In genomic region chr14:74627071-74627470, GRCh38 we compare ENCODE assay signal across 24 cellular contexts. TPM values are rescaled to one million over a fixed set of nuclear protein-coding genes. Genes with fewer than 3 reads are reported as not detected.
DNase-seq lines count a peak whose midpoint lies in the region; ATAC-seq, FAIRE-seq and TF ChIP-seq lines count a peak whose summit lies in the region.
"Had no signal": no experiment of that assay in that cellular context is flagged by ENCODE, and none has a peak within 500 bp of the region (broad histone marks: within the 10 kb centered on the region; RNA-seq: fewer than 3 reads in every experiment).

No MANE protein-coding gene starts in this region.

- H3K4me3 ChIP-seq in GM12878 (no peak overlapping the region), upper lobe of right lung (no peak overlapping the region)
- H3K4me3 ChIP-seq: breast epithelium, coronary artery, MG63, PC-9, SJCRH30, tibial nerve had no signal

- TF ChIP-seq CTCF in GM12878 (IDR thresholded peaks at IDR 0.05 in 2 of 3, conservative IDR thresholded peaks at IDR 0.05 in 1 of 3; ENCODE audit: control insufficient read depth in 2 of 3, extremely low read depth in 1 of 3, insufficient read depth in 1 of 3, low read depth in 3 of 3, low read length in 3 of 3) (no peak), upper lobe of right lung (IDR thresholded peaks at IDR 0.05) (no peak)

- ATAC-seq in GM12878 = peak; percentile 40
- peak; percentile 40 for ATAC-seq in upper lobe of right lung
- ATAC-seq: right cardiac atrium; stimulated activated naive CD8-positive, alpha-beta T cell treated with anti-CD3 and anti-CD28 coated beads, Interleukin-15, amount 100 ng/mL, for 72 hours; WTC11 had no signal

- TF ChIP-seq EP300 in GM12878 (IDR thresholded peaks at IDR 0.05; ENCODE audit: borderline replicate concordance in 1 of 2, control insufficient read depth in 1 of 2, low read depth in 2 of 2, low read length in 2 of 2) = no peak

- no peaks in the 10 kb centered on the region for H3K9me3 ChIP-seq in GM12878 (replicated peaks; ENCODE audit: control insufficient read depth, insufficient read depth, low read length)
- H3K9me3 ChIP-seq in upper lobe of right lung = no peaks in the 10 kb centered on the region
- H3K9me3 ChIP-seq: breast epithelium, MG63, SJCRH30, tibial nerve had no signal

- H3K27me3 ChIP-seq in GM12878 (replicated peaks in 1 of 2; ENCODE audit: control insufficient read depth in 2 of 2, insufficient read depth in 2 of 2, low read length in 1 of 2) = no peaks in the 10 kb centered on the region
- no peaks in the 10 kb centered on the region for H3K27me3 ChIP-seq in upper lobe of right lung
- H3K27me3 ChIP-seq: breast epithelium, MG63, SJCRH30, tibial nerve had no signal

- TF ChIP-seq RAD21 in GM12878 (IDR thresholded peaks at IDR 0.05; ENCODE audit: insufficient read depth, low read depth, low read length) = no peak

- H2AFZ ChIP-seq in GM12878 (ENCODE audit: control insufficient read depth, low read depth, low read length) = no peak overlapping the region
- H2AFZ ChIP-seq: PC-9 had no signal

- H3K4me1 ChIP-seq in GM12878 (ENCODE audit: control insufficient read depth, insufficient read depth, low read length) (no peaks in the 10 kb centered on the region), upper lobe of right lung (no peaks in the 10 kb centered on the region)
- H3K4me1 ChIP-seq: breast epithelium had no signal

- POLR2A ChIA-PET in GM12878 (lab: Charles Lee) = no interaction called here

- H3K36me3 ChIP-seq in GM12878 (ENCODE audit: control insufficient read depth in 2 of 2, insufficient read depth in 2 of 2, low read length in 1 of 2) (no peaks in the 10 kb centered on the region), upper lobe of right lung (no peaks in the 10 kb centered on the region)
- H3K36me3 ChIP-seq: breast epithelium, MG63, SJCRH30, tibial nerve had no signal

- FAIRE-seq in GM12878 (lab: Jason Lieb, UNC) = no peak
- FAIRE-seq: H1 had no signal

- H3K27ac ChIP-seq in GM12878 (ENCODE audit: control insufficient read depth, insufficient read depth) = no peak overlapping the region
- H3K27ac ChIP-seq in upper lobe of right lung = no peak overlapping the region
- H3K27ac ChIP-seq: breast epithelium, coronary artery, PC-9, SJCRH30, tibial nerve had no signal

- H3K4me2 ChIP-seq in GM12878 (ENCODE audit: control insufficient read depth, insufficient read depth) = no peak overlapping the region; the same call in 1 of the 2 replicates
- H3K4me2 ChIP-seq: PC-9 had no signal

- peak; percentile 89 to 90 for DNase-seq in Kasumi-1 (lab: John Stamatoyannopoulos, UW)
- peak; percentile 7 for DNase-seq in SIG-M5 (lab: John Stamatoyannopoulos, UW)
- no peak for DNase-seq in GM12878 (ENCODE audit: low read depth, low spot score)
- no peak for DNase-seq in upper lobe of right lung
- no peak for DNase-seq in NCI-H1417 treated with DMSO at 0.1 percent for 48 hours (lab: John Stamatoyannopoulos, UW)
- no peak for DNase-seq in NCI-H82 (lab: John Stamatoyannopoulos, UW)
- DNase-seq in mucosa of gallbladder (ENCODE audit: low spot score) = no peak
- DNase-seq: activated CD4-positive, alpha-beta T cell treated with anti-CD3 and anti-CD28 coated beads, Interleukin-2, amount 50 U/mL, for 48 hours; activated gamma-delta T cell; COR-L47; DND-41; MG63; NCI-H1694; PC-9; right cardiac atrium; SJCRH30; stimulated activated CD4-positive, alpha-beta T cell treated with anti-CD3 and anti-CD28 coated beads, Interleukin-4, amount 100 ng/mL, for 4 hours; stimulated activated naive CD8-positive, alpha-beta T cell treated with anti-CD3 and anti-CD28 coated beads, Interleukin-15, amount 100 ng/mL, for 72 hours; T-helper 2 cell had no signal

- H4K20me1 ChIP-seq in GM12878 (ENCODE audit: control insufficient read depth, insufficient read depth) = no peaks in the 10 kb centered on the region

- H3K9ac ChIP-seq in GM12878 (ENCODE audit: control insufficient read depth, insufficient read depth, low read length) = no peak overlapping the region

- 4% methylated on average over 7 of the region's 8 CpGs for WGBS in GM12878 (ENCODE audit: insufficient coverage, insufficient replicate concordance, low lambda C conversion rate, missing lambda C conversion rate)

- CTCF ChIA-PET in GM12878 (lab: Yijun Ruan, JAX) = interaction anchor here (0.7 to 1.8 kb wide), 4 partner anchors 14 to 231 kb away, joined by 3 to 12 read pairs (median 4); no protein-coding TSS in a partner anchor

- no peak for TF ChIP-seq POLR2A in GM12878 (IDR thresholded peaks at IDR 0.05; ENCODE audit: low read depth, low read length)

- in situ Hi-C loops in GM12878 (cut with MboI) = no loop called here

- RAD21 ChIA-PET in GM12878 (lab: Charles Lee; ENCODE audit: unreplicated experiment) = no interaction called here

- no TSS peak for BruUV-seq in GM12878 (replicated peaks; lab: Mats Ljungman, UMichigan)

- no peaks in the 10 kb centered on the region for H3K79me2 ChIP-seq in GM12878 (ENCODE audit: control insufficient read depth, insufficient read depth, low read length)

- intact Hi-C loops in GM12878 (cut with micrococcal nuclease; ENCODE audit: unreplicated experiment) = no loop called here
- intact Hi-C loops in upper lobe of right lung (cut with DNase I) = no loop called here

- SMC1A ChIA-PET in GM12878 (lab: Charles Lee; ENCODE audit: uncharacterized antibody, unreplicated experiment) = interaction anchor here (0.5 to 1.3 kb wide), 2 partner anchors 8 to 127 kb away, joined by 3 to 5 read pairs; no protein-coding TSS in a partner anchor

TF ChIP-seq in GM12878, 131 proteins besides CTCF, POLR2A, EP300 and RAD21 (continues in another document):
- TF ChIP-seq RBBP5 (conservative IDR thresholded peaks at IDR 0.05) (no peak), HDAC2 (IDR thresholded peaks at IDR 0.05) (no peak), ELK1 (IDR thresholded peaks at IDR 0.05; ENCODE audit: low read depth, low read length) (no peak), PBX3 (IDR thresholded peaks at IDR 0.05; ENCODE audit: insufficient replicate concordance, low read depth, low read length) (no peak), CHD1 (IDR thresholded peaks at IDR 0.05; ENCODE audit: low read depth, low read length) (no peak), NR2C1 (IDR thresholded peaks at IDR 0.05) (no peak), BACH1 (IDR thresholded peaks at IDR 0.05; ENCODE audit: borderline replicate concordance) (no peak), SKIL (IDR thresholded peaks at IDR 0.05; ENCODE audit: low read depth, poor library complexity, severe bottlenecking) (no peak), CEBPB (IDR thresholded peaks at IDR 0.05; ENCODE audit: borderline replicate concordance in 1 of 2, low read depth in 2 of 2, low read length in 2 of 2) (no peak)

RNA-seq across cellular contexts. Expression of gene LTBP2, which starts 15.0 kb away (rescaled TPM):
- 0.86 and 0.95 TPM in 2 replicates for total RNA-seq in GM12878 (2013; cell fraction: nucleolus; rRNA removed)
- total RNA-seq in GM12878 (2014; rRNA removed) (0.06 and 0.16 TPM in 2 replicates), GM12878 (2014; rRNA removed; fragmentation: Illumina TruSeq; extraction: Trizol) (under 0.01 TPM in 1 of 2 replicates, not detected in the other), GM12878 (2021) (0.10 and 0.16 TPM in 2 replicates), upper lobe of right lung (117 TPM), mucosa of gallbladder (84.9 TPM)
- polyA plus RNA-seq in GM12878 (2011; ENCODE audit: low read depth) = 0.04 TPM
- polyA plus RNA-seq in GM12878 (2011; rRNA removed) (0.05 and 0.10 TPM in 2 replicates), GM12878 (2014; fragmentation: Illumina TruSeq; extraction: Trizol) (0.03 TPM in 1 of 2 replicates, not detected in the other), GM12878 (2014; fragmentation: Nextera tagmentation; extraction: Ambion mirVana) (under 1 TPM; 0.05 to 0.07 TPM), GM12878 (2014; rRNA removed) (0.05 and 0.20 TPM in 2 replicates), GM12878 (2016; fragmentation: Nextera tagmentation; extraction: Ambion mirVana) (under 1 TPM; 0.08 to 0.23 TPM)
- polyA plus RNA-seq in GM12878 (2011; cell fraction: cytosol; rRNA removed) = 0.06 and 0.08 TPM in 2 replicates
- 0.38 and 0.78 TPM in 2 replicates for polyA plus RNA-seq in GM12878 (2011; cell fraction: nucleus; rRNA removed)
- polyA plus RNA-seq in GM12878 (2012) = 0.06 and 0.15 TPM in 2 replicates
- polyA minus RNA-seq in GM12878 (2011; rRNA and poly(A)+ RNA removed) = under 0.01 and 0.26 TPM in 2 replicates
- not detected in 2 replicates for polyA minus RNA-seq in GM12878 (2011; cell fraction: cytosol; rRNA and poly(A)+ RNA removed)
- polyA minus RNA-seq in GM12878 (2011; cell fraction: nucleus; rRNA and poly(A)+ RNA removed) = 0.19 and 0.36 TPM in 2 replicates

Comparison
In these comparisons a context has a peak if more than half of its experiments do, and no peak if none do; other contexts are left out.
1. DNase-seq: peak in Kasumi-1 (2 of 2) and SIG-M5 (single experiment); none in GM12878 (single experiment), upper lobe of right lung (single experiment), NCI-H1417 treated with DMSO at 0.1 percent for 48 hours (single experiment), NCI-H82 (single experiment) and mucosa of gallbladder (single experiment).
2. RNA of gene LTBP2, which starts 15.0 kb away (total RNA-seq): 117 TPM in upper lobe of right lung (single experiment) and 84.9 TPM in mucosa of gallbladder (single experiment); under 0.01 to 0.95 TPM in GM12878; every median in the first group is over 10 times any median in the second.